ENCODE assay signal across 2 cellular contexts in the genomic region with DNA sequence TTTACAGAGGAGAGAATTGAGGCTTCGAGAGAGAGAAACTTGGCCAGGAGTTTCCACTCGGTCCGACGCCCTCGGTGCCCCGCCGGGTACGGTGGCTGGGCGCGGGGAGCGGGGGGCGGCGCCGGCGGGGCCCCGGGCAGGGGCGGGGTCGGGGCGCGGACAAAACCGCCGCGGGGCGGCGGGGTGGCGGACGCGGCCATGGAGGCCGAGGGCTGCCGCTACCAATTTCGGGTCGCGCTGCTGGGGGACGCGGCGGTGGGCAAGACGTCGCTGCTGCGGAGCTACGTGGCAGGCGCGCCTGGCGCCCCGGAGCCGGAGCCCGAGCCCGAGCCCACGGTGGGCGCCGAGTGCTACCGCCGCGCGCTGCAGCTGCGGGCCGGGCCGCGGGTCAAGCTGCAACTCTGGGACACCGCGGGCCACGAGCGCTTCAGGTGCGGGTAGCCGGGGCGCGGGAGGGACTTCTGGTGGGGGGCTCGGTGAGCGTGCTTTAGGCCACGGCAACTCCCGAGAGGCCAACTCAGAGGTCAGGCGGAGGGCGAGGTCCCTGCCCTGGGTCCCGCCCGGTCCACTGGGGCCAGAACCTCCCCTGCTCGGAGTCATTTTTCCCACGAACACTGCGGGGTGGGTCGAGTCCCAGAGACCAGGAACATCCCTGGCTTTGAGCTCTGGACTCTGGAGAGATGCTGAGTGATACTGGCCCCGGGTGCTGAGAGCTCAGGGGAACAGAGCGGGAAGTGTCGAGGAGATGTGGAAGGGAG.
TF ChIP-seq lines count a peak whose summit lies in the region.

No MANE protein-coding gene starts in this region.

TF ChIP-seq in GM12878, 131 proteins besides CTCF, POLR2A, EP300 and RAD21 (continues in another document):
- TF ChIP-seq, protein P1, sequence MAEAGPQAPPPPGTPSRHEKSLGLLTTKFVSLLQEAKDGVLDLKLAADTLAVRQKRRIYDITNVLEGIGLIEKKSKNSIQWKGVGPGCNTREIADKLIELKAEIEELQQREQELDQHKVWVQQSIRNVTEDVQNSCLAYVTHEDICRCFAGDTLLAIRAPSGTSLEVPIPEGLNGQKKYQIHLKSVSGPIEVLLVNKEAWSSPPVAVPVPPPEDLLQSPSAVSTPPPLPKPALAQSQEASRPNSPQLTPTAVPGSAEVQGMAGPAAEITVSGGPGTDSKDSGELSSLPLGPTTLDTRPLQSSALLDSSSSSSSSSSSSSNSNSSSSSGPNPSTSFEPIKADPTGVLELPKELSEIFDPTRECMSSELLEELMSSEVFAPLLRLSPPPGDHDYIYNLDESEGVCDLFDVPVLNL (IDR thresholded peaks at IDR 0.05; ENCODE audit: low read depth, low read length), result no peak
- no peak for TF ChIP-seq CBFB (IDR thresholded peaks at IDR 0.05; ENCODE audit: low read depth)
- TF ChIP-seq TCF7 (IDR thresholded peaks at IDR 0.05; ENCODE audit: borderline replicate concordance), result no peak
- no peak for TF ChIP-seq JUNB (IDR thresholded peaks at IDR 0.05)
- TF ChIP-seq IKZF1 (conservative IDR thresholded peaks at IDR 0.05), result peak; percentile 42
- no peak for TF ChIP-seq MTA2 (IDR thresholded peaks at IDR 0.05; ENCODE audit: low read depth)
- no peak for TF ChIP-seq PAX5 (IDR thresholded peaks at IDR 0.05; ENCODE audit: borderline replicate concordance, low read depth, low read length)
- no peak for TF ChIP-seq STAT1 (conservative IDR thresholded peaks at IDR 0.05)
- no peak for TF ChIP-seq MYB (IDR thresholded peaks at IDR 0.05; ENCODE audit: borderline replicate concordance, low read depth, low read length)
- TF ChIP-seq HCFC1 (IDR thresholded peaks at IDR 0.05; ENCODE audit: low read length), result no peak
- no peak for TF ChIP-seq NFXL1 (IDR thresholded peaks at IDR 0.05; ENCODE audit: borderline replicate concordance)
- TF ChIP-seq LARP7 (IDR thresholded peaks at IDR 0.05), result peak; percentile 73; the same call in 1 of the 2 replicates
- TF ChIP-seq NFYA (IDR thresholded peaks at IDR 0.05; ENCODE audit: borderline replicate concordance, low read depth, low read length), result no peak
- no peak for TF ChIP-seq NR2C2 (IDR thresholded peaks at IDR 0.05; ENCODE audit: borderline replicate concordance, control insufficient read depth, insufficient read length, low read depth)
- no peak for TF ChIP-seq SPI1 (IDR thresholded peaks at IDR 0.05; ENCODE audit: borderline replicate concordance, insufficient read depth, low read depth, low read length)
- TF ChIP-seq RBBP5 (conservative IDR thresholded peaks at IDR 0.05), result no peak
- no peak for TF ChIP-seq ASH2L (IDR thresholded peaks at IDR 0.05; ENCODE audit: borderline replicate concordance, low read depth)
- TF ChIP-seq CREM (IDR thresholded peaks at IDR 0.05; ENCODE audit: low read depth), result no peak
- no peak for TF ChIP-seq FOS (IDR thresholded peaks at IDR 0.05; ENCODE audit: borderline replicate concordance, extremely low read depth, insufficient read length)
- no peak for TF ChIP-seq JUND (IDR thresholded peaks at IDR 0.05; ENCODE audit: low read depth, low read length)
- no peak for TF ChIP-seq HDAC6 (IDR thresholded peaks at IDR 0.05; ENCODE audit: unreplicated experiment)
- no peak for TF ChIP-seq STAT3 (IDR thresholded peaks at IDR 0.05; ENCODE audit: low read depth, low read length)
- TF ChIP-seq NR2F1 (conservative IDR thresholded peaks at IDR 0.05), result peak; percentile 81
- TF ChIP-seq, protein P2, sequence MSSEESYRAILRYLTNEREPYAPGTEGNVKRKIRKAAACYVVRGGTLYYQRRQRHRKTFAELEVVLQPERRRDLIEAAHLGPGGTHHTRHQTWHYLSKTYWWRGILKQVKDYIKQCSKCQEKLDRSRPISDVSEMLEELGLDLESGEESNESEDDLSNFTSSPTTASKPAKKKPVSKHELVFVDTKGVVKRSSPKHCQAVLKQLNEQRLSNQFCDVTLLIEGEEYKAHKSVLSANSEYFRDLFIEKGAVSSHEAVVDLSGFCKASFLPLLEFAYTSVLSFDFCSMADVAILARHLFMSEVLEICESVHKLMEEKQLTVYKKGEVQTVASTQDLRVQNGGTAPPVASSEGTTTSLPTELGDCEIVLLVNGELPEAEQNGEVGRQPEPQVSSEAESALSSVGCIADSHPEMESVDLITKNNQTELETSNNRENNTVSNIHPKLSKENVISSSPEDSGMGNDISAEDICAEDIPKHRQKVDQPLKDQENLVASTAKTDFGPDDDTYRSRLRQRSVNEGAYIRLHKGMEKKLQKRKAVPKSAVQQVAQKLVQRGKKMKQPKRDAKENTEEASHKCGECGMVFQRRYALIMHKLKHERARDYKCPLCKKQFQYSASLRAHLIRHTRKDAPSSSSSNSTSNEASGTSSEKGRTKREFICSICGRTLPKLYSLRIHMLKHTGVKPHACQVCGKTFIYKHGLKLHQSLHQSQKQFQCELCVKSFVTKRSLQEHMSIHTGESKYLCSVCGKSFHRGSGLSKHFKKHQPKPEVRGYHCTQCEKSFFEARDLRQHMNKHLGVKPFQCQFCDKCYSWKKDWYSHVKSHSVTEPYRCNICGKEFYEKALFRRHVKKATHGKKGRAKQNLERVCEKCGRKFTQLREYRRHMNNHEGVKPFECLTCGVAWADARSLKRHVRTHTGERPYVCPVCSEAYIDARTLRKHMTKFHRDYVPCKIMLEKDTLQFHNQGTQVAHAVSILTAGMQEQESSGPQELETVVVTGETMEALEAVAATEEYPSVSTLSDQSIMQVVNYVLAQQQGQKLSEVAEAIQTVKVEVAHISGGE (CRISPR knock-in tag; IDR thresholded peaks at IDR 0.05), result no peak
- no peak for TF ChIP-seq ATF2 (IDR thresholded peaks at IDR 0.05; ENCODE audit: low read length)
- TF ChIP-seq SIN3A (IDR thresholded peaks at IDR 0.05; ENCODE audit: low read depth, low read length), result no peak
- no peak for TF ChIP-seq YBX1 (IDR thresholded peaks at IDR 0.05)
- no peak for TF ChIP-seq ZBED1 (IDR thresholded peaks at IDR 0.05; ENCODE audit: borderline replicate concordance)
- peak in 1 of 2 experiments; percentile 40; a peak in 1 of 4 replicates for TF ChIP-seq BHLHE40 (IDR thresholded peaks at IDR 0.05; ENCODE audit: borderline replicate concordance in 1 of 2, low read depth in 2 of 2, low read length in 1 of 2)

TF ChIP-seq in liver, 16 proteins besides CTCF, POLR2A, EP300 and RAD21:
- TF ChIP-seq SP1 (IDR thresholded peaks at IDR 0.05) (no peak), TAF1 (conservative IDR thresholded peaks at IDR 0.05) (no peak), YY1 (IDR thresholded peaks at IDR 0.05) (no peak), HNF4G (IDR thresholded peaks at IDR 0.05) (no peak), EGR1 (IDR thresholded peaks at IDR 0.05; ENCODE audit: low read depth in 2 of 2) (no peak), NR2F2 (IDR thresholded peaks at IDR 0.05) (no peak), JUND (IDR thresholded peaks at IDR 0.05) (no peak), HNF4A (conservative IDR thresholded peaks at IDR 0.05) (no peak), FOXA2 (IDR thresholded peaks at IDR 0.05) (no peak), FOXA1 (IDR thresholded peaks at IDR 0.05) (no peak), RXRA (IDR thresholded peaks at IDR 0.05) (no peak)
- TF ChIP-seq, protein P3, sequence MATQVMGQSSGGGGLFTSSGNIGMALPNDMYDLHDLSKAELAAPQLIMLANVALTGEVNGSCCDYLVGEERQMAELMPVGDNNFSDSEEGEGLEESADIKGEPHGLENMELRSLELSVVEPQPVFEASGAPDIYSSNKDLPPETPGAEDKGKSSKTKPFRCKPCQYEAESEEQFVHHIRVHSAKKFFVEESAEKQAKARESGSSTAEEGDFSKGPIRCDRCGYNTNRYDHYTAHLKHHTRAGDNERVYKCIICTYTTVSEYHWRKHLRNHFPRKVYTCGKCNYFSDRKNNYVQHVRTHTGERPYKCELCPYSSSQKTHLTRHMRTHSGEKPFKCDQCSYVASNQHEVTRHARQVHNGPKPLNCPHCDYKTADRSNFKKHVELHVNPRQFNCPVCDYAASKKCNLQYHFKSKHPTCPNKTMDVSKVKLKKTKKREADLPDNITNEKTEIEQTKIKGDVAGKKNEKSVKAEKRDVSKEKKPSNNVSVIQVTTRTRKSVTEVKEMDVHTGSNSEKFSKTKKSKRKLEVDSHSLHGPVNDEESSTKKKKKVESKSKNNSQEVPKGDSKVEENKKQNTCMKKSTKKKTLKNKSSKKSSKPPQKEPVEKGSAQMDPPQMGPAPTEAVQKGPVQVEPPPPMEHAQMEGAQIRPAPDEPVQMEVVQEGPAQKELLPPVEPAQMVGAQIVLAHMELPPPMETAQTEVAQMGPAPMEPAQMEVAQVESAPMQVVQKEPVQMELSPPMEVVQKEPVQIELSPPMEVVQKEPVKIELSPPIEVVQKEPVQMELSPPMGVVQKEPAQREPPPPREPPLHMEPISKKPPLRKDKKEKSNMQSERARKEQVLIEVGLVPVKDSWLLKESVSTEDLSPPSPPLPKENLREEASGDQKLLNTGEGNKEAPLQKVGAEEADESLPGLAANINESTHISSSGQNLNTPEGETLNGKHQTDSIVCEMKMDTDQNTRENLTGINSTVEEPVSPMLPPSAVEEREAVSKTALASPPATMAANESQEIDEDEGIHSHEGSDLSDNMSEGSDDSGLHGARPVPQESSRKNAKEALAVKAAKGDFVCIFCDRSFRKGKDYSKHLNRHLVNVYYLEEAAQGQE (IDR thresholded peaks at IDR 0.05), result no peak
- TF ChIP-seq, protein P4, sequence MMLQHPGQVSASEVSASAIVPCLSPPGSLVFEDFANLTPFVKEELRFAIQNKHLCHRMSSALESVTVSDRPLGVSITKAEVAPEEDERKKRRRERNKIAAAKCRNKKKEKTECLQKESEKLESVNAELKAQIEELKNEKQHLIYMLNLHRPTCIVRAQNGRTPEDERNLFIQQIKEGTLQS (IDR thresholded peaks at IDR 0.05), result no peak
